In genomic region chr9:12680757-12681156, GRCh38 we compare ENCODE assay signal across 20 cellular contexts. TPM values are rescaled to one million over a fixed set of nuclear protein-coding genes. Genes with fewer than 3 reads are reported as not detected.
DNase-seq lines count a peak whose midpoint lies in the region; ATAC-seq, FAIRE-seq and TF ChIP-seq lines count a peak whose summit lies in the region.
"Had no signal": no experiment of that assay in that cellular context is flagged by ENCODE, and none has a peak within 500 bp of the region (broad histone marks: within the 10 kb centered on the region; RNA-seq: fewer than 3 reads in every experiment).

No MANE protein-coding gene starts in this region.

- TF ChIP-seq CTCF in A549 (IDR thresholded peaks at IDR 0.05) (no peak), WTC11 (IDR thresholded peaks at IDR 0.05) (no peak), lower leg skin (IDR thresholded peaks at IDR 0.05) (no peak)

- no peak for TF ChIP-seq POLR2A in A549 (IDR thresholded peaks at IDR 0.05; ENCODE audit: low read length)
- no peak for TF ChIP-seq POLR2A in lower leg skin (IDR thresholded peaks at IDR 0.05)

- H3K4me1 ChIP-seq in A549 = peaks cover 16% of the 10 kb centered on the region; the same call in 1 of the 3 replicates
- peaks cover 19% of the 10 kb centered on the region; the same call in 1 of the 2 replicates for H3K4me1 ChIP-seq in HUES6 (ENCODE audit: control insufficient read depth, insufficient read depth, low read length)
- H3K4me1 ChIP-seq: Peyer's patch had no signal

- TF ChIP-seq RAD21 in A549 (conservative IDR thresholded peaks at IDR 0.05 in 1 of 2, IDR thresholded peaks at IDR 0.05 in 1 of 2) = no peak

- H3K27ac ChIP-seq in A549 (no peak overlapping the region), HUES6 (ENCODE audit: low read depth, low read length) (peak overlapping the region; percentile 70; the same call in 1 of the 2 replicates)
- H3K27ac ChIP-seq: HL-60, KMS-11, Peyer's patch had no signal

- peak overlapping the region; percentile 43 for H3K4me2 ChIP-seq in A549
- H3K4me2 ChIP-seq: KMS-11 had no signal

- no peaks in the 10 kb centered on the region for H3K36me3 ChIP-seq in HUES6 (ENCODE audit: control insufficient read depth, insufficient read depth, low read length)
- H3K36me3 ChIP-seq: Peyer's patch had no signal

- no peak for FAIRE-seq in A549 (lab: Jason Lieb, UNC)
- no peak for FAIRE-seq in RCC 7860 (lab: Jason Lieb, UNC)

- no peaks in the 10 kb centered on the region for H3K27me3 Mint-ChIP-seq in WTC11 (ENCODE audit: low read depth)

- peaks cover 14% of the 10 kb centered on the region for H3K4me1 Mint-ChIP-seq in WTC11
- H3K4me1 Mint-ChIP-seq: CD14-positive monocyte had no signal

- intact Hi-C loops in lower leg skin (cut with DNase I; ENCODE audit: low total_unique reads) = no loop called here

- DNase-seq in A549 (ENCODE audit: low read depth in 1 of 2, low spot score in 1 of 2) (no peak), WTC11 (ENCODE audit: low spot score) (no peak), iris pigment epithelial cell (ENCODE audit: low read depth) (peak; percentile 5), lower leg skin (ENCODE audit: low spot score in 2 of 2) (no peak), RCC 7860 (ENCODE audit: low spot score) (no peak), SIG-M5 treated with dmso at 0.1 percent for 504 hours (lab: John Stamatoyannopoulos, UW; ENCODE audit: unreplicated experiment) (no peak)
- DNase-seq: COR-L47, MM.1S, NCI-H1105 treated with DMSO at 0.1 percent for 48 hours, NCI-H187, NCI-H2171, NCI-H774, Peyer's patch, SHP77 treated with DMSO at 0.1 percent for 48 hours had no signal

- ATAC-seq in A549 = 0 out of 6 replicates have a peak, but pooled peaks of 1 of the 2 experiments have one; percentile 36
- peak; percentile 72 for ATAC-seq in WTC11
- no peak for ATAC-seq in GM18858 (IDR thresholded peaks at IDR 0.05; ENCODE audit: unreplicated experiment)

- H3K9me3 ChIP-seq in A549 (no peaks in the 10 kb centered on the region), HUES6 (ENCODE audit: control insufficient read depth, insufficient read depth, low read depth, low read length) (no peaks in the 10 kb centered on the region)
- H3K9me3 ChIP-seq: Peyer's patch had no signal

- no peaks in the 10 kb centered on the region for H3K9me3 Mint-ChIP-seq in WTC11

- WGBS in A549 (ENCODE audit: missing lambda C conversion rate) = 59% methylated on average over 3 of the region's 3 CpGs
- WGBS in lower leg skin, 2 donors = 72 to 73% methylated on average over 3 of the region's 3 CpGs

- no peak overlapping the region for H3K9ac ChIP-seq in HUES6 (ENCODE audit: low read length)
- H3K9ac ChIP-seq: KMS-11 had no signal

- H3K4me3 ChIP-seq in A549 (no peak overlapping the region), HUES6 (ENCODE audit: low read depth, low read length) (no peak overlapping the region), lower leg skin (ENCODE audit: low read depth, poor library complexity, severe bottlenecking) (no peak overlapping the region)
- H3K4me3 ChIP-seq: Peyer's patch had no signal

- no peak for TF ChIP-seq EP300 in A549 (IDR thresholded peaks at IDR 0.05)

- H3K27ac Mint-ChIP-seq in WTC11 = no peak overlapping the region
- H3K27ac Mint-ChIP-seq: CD14-positive monocyte had no signal

- CTCF ChIA-PET in A549 (lab: Yijun Ruan, JAX) (no interaction called here), WTC11 (lab: Charles Lee) (interaction anchor here (1.4 kb wide), 1 partner anchor 18 kb away, joined by 4 read pairs; no protein-coding TSS in a partner anchor)

- no peaks in the 10 kb centered on the region for H3K36me3 Mint-ChIP-seq in WTC11
- H3K36me3 Mint-ChIP-seq: CD14-positive monocyte had no signal

- H3K4me3 Mint-ChIP-seq in WTC11 = no peak overlapping the region
- H3K4me3 Mint-ChIP-seq: CD14-positive monocyte had no signal

- POLR2A ChIA-PET in A549 (lab: Yijun Ruan, JAX) (no interaction called here), WTC11 (lab: Charles Lee) (no interaction called here)

- H3K27me3 ChIP-seq in HUES6 (ENCODE audit: control insufficient read depth, insufficient read depth, low read length) = no peaks in the 10 kb centered on the region
- H3K27me3 ChIP-seq: Peyer's patch had no signal

TF ChIP-seq in A549, 52 proteins besides CTCF, POLR2A, EP300 and RAD21 (continues in another document):
- TF ChIP-seq EHMT2 (IDR thresholded peaks at IDR 0.05; ENCODE audit: low read depth) (no peak), KDM1A (IDR thresholded peaks at IDR 0.05; ENCODE audit: low read depth) (no peak), CHD2 (IDR thresholded peaks at IDR 0.05; ENCODE audit: low read length, partially characterized antibody) (no peak), REST (IDR thresholded peaks at IDR 0.05) (no peak)
- TF ChIP-seq, protein P1, sequence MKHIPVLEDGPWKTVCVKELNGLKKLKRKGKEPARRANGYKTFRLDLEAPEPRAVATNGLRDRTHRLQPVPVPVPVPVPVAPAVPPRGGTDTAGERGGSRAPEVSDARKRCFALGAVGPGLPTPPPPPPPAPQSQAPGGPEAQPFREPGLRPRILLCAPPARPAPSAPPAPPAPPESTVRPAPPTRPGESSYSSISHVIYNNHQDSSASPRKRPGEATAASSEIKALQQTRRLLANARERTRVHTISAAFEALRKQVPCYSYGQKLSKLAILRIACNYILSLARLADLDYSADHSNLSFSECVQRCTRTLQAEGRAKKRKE (CRISPR knock-in tag; IDR thresholded peaks at IDR 0.05; ENCODE audit: low read depth) = no peak

TF ChIP-seq in WTC11, 78 proteins besides CTCF, POLR2A, EP300 and RAD21 (continues in another document):
- TF ChIP-seq ZNF281 (CRISPR knock-in tag; IDR thresholded peaks at IDR 0.05) = no peak
- TF ChIP-seq, protein P2, sequence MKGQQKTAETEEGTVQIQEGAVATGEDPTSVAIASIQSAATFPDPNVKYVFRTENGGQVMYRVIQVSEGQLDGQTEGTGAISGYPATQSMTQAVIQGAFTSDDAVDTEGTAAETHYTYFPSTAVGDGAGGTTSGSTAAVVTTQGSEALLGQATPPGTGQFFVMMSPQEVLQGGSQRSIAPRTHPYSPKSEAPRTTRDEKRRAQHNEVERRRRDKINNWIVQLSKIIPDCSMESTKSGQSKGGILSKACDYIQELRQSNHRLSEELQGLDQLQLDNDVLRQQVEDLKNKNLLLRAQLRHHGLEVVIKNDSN (CRISPR knock-in tag; IDR thresholded peaks at IDR 0.05) = no peak
- TF ChIP-seq, protein P3, sequence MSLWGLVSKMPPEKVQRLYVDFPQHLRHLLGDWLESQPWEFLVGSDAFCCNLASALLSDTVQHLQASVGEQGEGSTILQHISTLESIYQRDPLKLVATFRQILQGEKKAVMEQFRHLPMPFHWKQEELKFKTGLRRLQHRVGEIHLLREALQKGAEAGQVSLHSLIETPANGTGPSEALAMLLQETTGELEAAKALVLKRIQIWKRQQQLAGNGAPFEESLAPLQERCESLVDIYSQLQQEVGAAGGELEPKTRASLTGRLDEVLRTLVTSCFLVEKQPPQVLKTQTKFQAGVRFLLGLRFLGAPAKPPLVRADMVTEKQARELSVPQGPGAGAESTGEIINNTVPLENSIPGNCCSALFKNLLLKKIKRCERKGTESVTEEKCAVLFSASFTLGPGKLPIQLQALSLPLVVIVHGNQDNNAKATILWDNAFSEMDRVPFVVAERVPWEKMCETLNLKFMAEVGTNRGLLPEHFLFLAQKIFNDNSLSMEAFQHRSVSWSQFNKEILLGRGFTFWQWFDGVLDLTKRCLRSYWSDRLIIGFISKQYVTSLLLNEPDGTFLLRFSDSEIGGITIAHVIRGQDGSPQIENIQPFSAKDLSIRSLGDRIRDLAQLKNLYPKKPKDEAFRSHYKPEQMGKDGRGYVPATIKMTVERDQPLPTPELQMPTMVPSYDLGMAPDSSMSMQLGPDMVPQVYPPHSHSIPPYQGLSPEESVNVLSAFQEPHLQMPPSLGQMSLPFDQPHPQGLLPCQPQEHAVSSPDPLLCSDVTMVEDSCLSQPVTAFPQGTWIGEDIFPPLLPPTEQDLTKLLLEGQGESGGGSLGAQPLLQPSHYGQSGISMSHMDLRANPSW (CRISPR knock-in tag; conservative IDR thresholded peaks at IDR 0.05; ENCODE audit: low read depth) = no peak
- TF ChIP-seq GABPB1 (CRISPR knock-in tag; IDR thresholded peaks at IDR 0.05) = no peak
- no peak for TF ChIP-seq IRF1 (CRISPR knock-in tag; IDR thresholded peaks at IDR 0.05)

RNA-seq across cellular contexts. Expression of gene TYRP1, which starts 12.4 kb away (rescaled TPM):
- polyA plus RNA-seq in A549 (2011; rRNA removed) (0.12 and 0.17 TPM in 2 replicates), A549 (2017; fragmentation: RNase III; extraction: RNeasy Plus Mini Kit Qiagen cat#74134 plus additional on column Dnase treatment) (0.12 TPM in 2 of 3 replicates, not detected in the other)
- polyA plus RNA-seq in A549 (2012; cell fraction: cytosol; rRNA removed) = not detected in 2 replicates
- not detected in 2 replicates for polyA plus RNA-seq in A549 (2012; cell fraction: nucleus; rRNA removed)
- not detected in 2 replicates for polyA minus RNA-seq in A549 (2011; rRNA and poly(A)+ RNA removed)
- total RNA-seq in WTC11 (2021) (0.14 to 0.39 TPM (median 0.31 TPM) in 3 replicates), lower leg skin (10 to 100 TPM; 27.6 to 85.6 (median 53.5) TPM)
- total RNA-seq: NCI-H460 had no signal
- polyA plus RNA-seq: CD14-positive monocyte had no signal

Comparison
In these comparisons a context has a peak if more than half of its experiments do, and no peak if none do; other contexts are left out.
1. RNA of gene TYRP1, which starts 12.4 kb away (total RNA-seq): 27.6 to 85.6 TPM in lower leg skin; 0.14 to 0.39 TPM in WTC11; every median in the first group is over 10 times any median in the second.